Comparison of ENCODE assay signal across 29 cellular contexts in the genomic region with DNA sequence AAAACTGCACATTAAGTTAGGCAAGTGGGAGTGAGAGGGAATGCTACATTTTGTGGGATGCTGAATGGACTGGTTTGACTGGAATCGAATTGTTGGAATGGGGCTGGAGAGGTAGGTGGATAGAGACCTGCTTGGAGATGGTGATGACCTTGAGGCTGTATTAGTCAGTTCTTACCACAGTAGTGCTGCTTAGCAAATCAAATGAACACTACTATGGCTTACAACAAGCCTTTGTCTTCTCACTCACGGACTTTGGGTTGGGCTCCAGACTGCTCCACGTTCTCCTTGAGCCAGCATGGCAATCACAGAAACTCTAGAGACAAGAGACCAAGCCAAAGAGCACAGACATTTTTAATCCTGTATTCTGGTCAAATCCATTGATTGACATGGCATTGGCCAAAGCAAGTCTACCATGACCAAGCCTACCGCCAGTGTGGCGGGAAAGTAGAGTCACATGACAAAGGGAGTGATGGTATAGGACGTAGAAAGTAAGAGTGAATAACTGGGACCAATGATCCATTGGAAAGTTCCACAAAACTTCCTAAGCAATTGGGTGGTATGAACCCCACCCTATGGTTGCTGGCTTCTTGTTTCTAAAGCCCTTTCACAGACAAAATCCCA.
"Had no signal": no experiment of that assay in that cellular context is flagged by ENCODE, and none has a peak within 500 bp of the region (broad histone marks: within the 10 kb centered on the region; RNA-seq: fewer than 3 reads in every experiment).

No MANE protein-coding gene starts in this region.

- H3K27ac Mint-ChIP-seq: endodermal cell; naive thymus-derived CD4-positive, alpha-beta T cell; nephron progenitor cell; progenitor cell of endocrine pancreas had no signal

- H3K4me1 ChIP-seq: gastrocnemius medialis, left lung had no signal

- H3K9me3 Mint-ChIP-seq: endodermal cell had no signal

- H3K36me3 Mint-ChIP-seq: naive thymus-derived CD4-positive, alpha-beta T cell had no signal

- H3K4me3 Mint-ChIP-seq: endodermal cell; naive thymus-derived CD4-positive, alpha-beta T cell; nephron progenitor cell had no signal

- ATAC-seq: esophagus mucosa; gastrocnemius medialis; heart right ventricle; left cardiac atrium; left lung; naive thymus-derived CD4-positive, alpha-beta T cell; sciatic nerve had no signal

- H3K4me3 ChIP-seq: dorsolateral prefrontal cortex, gastrocnemius medialis, heart right ventricle, left lung, ovary, smooth muscle cell, stomach, thyroid gland, vagina had no signal

- H3K36me3 ChIP-seq: gastrocnemius medialis, heart right ventricle, left lung, ovary, stomach, thyroid gland, vagina had no signal

- H3K4me2 ChIP-seq: smooth muscle cell had no signal

- H3K27me3 Mint-ChIP-seq: progenitor cell of endocrine pancreas had no signal

- H3K27ac ChIP-seq: dorsolateral prefrontal cortex, epithelial cell of prostate, gastrocnemius medialis, heart right ventricle, left lung, ovary, stomach, thyroid gland, vagina had no signal

- DNase-seq: dorsolateral prefrontal cortex; effector CD4-positive, alpha-beta T cell; endodermal cell; foreskin fibroblast; gastrocnemius medialis; heart right ventricle; hippocampal formation; left cardiac atrium; left lung; mesendoderm; midbrain; naive thymus-derived CD4-positive, alpha-beta T cell; nephron progenitor cell; occipital lobe; ovary; stimulated activated CD4-positive, alpha-beta T cell treated with anti-CD3 and anti-CD28 coated beads, Interleukin-12 subunit alpha, Interleukin-12 subunit beta, amount 100 ng/mL, for 4 hours; stimulated activated CD4-positive, alpha-beta T cell treated with anti-CD3 and anti-CD28 coated beads, Interleukin-1b, Interleukin-23, amount 100 ng/mL, for 48 hours; stimulated activated CD4-positive, alpha-beta T cell treated with anti-CD3 and anti-CD28 coated beads, Interleukin-4, amount 100 ng/mL, for 1 hour; stimulated activated CD8-positive, alpha-beta memory T cell treated with anti-CD3 and anti-CD28 coated beads, Interleukin-4, amount 100 ng/mL, for 48 hours; stimulated activated naive CD4-positive, alpha-beta T cell; stomach; thyroid gland; trophoblast cell had no signal

- H3K9me3 ChIP-seq: gastrocnemius medialis, heart right ventricle, left lung, ovary, stomach, thyroid gland, vagina had no signal

- H3K27me3 ChIP-seq: ovary, thyroid gland, vagina had no signal
